In the genomic region with DNA sequence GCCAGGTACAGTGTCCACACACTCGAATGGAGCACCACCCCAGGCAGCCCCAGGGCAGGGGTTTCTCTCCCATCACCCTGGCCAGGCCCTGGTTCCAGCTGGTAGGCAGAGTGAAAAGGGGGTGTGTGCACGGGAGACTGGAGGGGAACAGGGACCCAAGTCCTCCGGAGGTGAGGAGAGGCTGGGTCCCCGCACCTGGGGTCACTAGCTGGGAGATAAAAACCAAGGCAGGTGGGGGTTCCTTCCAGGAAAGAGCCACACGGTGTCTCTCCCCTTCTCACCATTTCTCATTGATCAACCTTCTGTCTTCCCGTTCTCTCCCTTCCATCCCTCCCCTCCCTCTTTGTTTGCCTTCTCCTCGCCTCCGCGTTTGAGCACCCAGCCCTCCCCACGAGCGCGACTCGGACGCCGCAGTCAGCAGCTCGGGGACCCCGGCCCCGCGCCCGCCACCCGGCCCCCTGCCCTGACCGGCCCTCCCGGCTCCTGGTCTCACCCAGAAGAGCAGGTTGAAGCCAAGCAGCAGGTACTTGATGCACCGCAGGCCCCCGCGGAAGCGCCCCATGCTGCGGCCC, we compare ENCODE assay signal across 8 cellular contexts. TPM values are rescaled to one million over a fixed set of nuclear protein-coding genes. Genes with fewer than 3 reads are reported as not detected.
DNase-seq lines count a peak whose midpoint lies in the region; ATAC-seq and TF ChIP-seq lines count a peak whose summit lies in the region.

No MANE protein-coding gene starts in this region.

- H3K9me3 ChIP-seq in esophagus (ENCODE audit: control insufficient read depth in 2 of 2, insufficient read depth in 1 of 2, low read depth in 1 of 2, low read length in 1 of 2) = no peaks in the 10 kb centered on the region

- CTCF ChIA-PET in BJ (lab: Yijun Ruan, JAX) = interaction anchor here (1.4 to 3.8 kb wide), 4 partner anchors 11 to 19 kb away, joined by 3 to 17 read pairs (median 4); no protein-coding TSS in a partner anchor

- H3K4me1 ChIP-seq in esophagus (ENCODE audit: control insufficient read depth in 2 of 2, insufficient read depth in 2 of 2, low read length in 1 of 2) = peaks cover 0 to 4% of the 10 kb centered on the region in 2 donors

- H3K36me3 Mint-ChIP-seq in nephron progenitor cell (ENCODE audit: low read depth) = peaks cover 5% of the 10 kb centered on the region

- H3K27me3 Mint-ChIP-seq in nephron progenitor cell (ENCODE audit: low read depth, poor library complexity) = peaks cover 24% of the 10 kb centered on the region

- peak overlapping the region; percentile 83 for H3K4me3 Mint-ChIP-seq in nephron progenitor cell

- POLR2A ChIA-PET in BJ (lab: Charles Lee) = no interaction called here

- peak overlapping the region; percentile 59 for H3K4me3 ChIP-seq in BJ (ENCODE audit: low read depth, low read length)
- H3K4me3 ChIP-seq in NB4 (ENCODE audit: low read depth, low read length) = peak overlapping the region; percentile 34
- peak overlapping the region; percentile 55 to 62 for H3K4me3 ChIP-seq in esophagus (ENCODE audit: low read depth in 1 of 2, low read length in 2 of 2)

- no peak for TF ChIP-seq POLR2A in NB4 (IDR thresholded peaks at IDR 0.05; ENCODE audit: extremely low read depth, insufficient read length)

- 4 to 5% methylated on average over 23 to 28 of the region's 28 CpGs for WGBS in esophagus, 2 donors

- no peaks in the 10 kb centered on the region for H3K36me3 ChIP-seq in BJ (ENCODE audit: control insufficient read depth, insufficient read depth, low read length)
- H3K36me3 ChIP-seq in esophagus (ENCODE audit: control insufficient read depth in 2 of 2, insufficient read depth in 2 of 2, low read length in 1 of 2) = no peaks in the 10 kb centered on the region

- no peak overlapping the region for H3K27ac Mint-ChIP-seq in nephron progenitor cell

- ATAC-seq in GM21825 (IDR thresholded peaks at IDR 0.05; ENCODE audit: unreplicated experiment) (no peak), GM19328 (IDR thresholded peaks at IDR 0.05; ENCODE audit: unreplicated experiment) (no peak)

- DNase-seq in BJ (ENCODE audit: low read depth) (no peak), NB4 (ENCODE audit: low read depth) (no peak), nephron progenitor cell (no peak), COLO668 (lab: John Stamatoyannopoulos, UW; ENCODE audit: unreplicated experiment) (no peak), NCI-H774 (lab: John Stamatoyannopoulos, UW) (no peak)

- peaks cover 3% of the 10 kb centered on the region; the same call in 1 of the 2 replicates for H3K27me3 ChIP-seq in BJ (ENCODE audit: control insufficient read depth, insufficient read depth, low read length)
- H3K27me3 ChIP-seq in esophagus (ENCODE audit: control insufficient read depth in 1 of 2, insufficient read depth in 2 of 2, low read length in 2 of 2) = no peaks in the 10 kb centered on the region

- peaks cover 43% of the 10 kb centered on the region for H3K4me1 Mint-ChIP-seq in nephron progenitor cell

- TF ChIP-seq CTCF in BJ (IDR thresholded peaks at IDR 0.05; ENCODE audit: insufficient read depth, low read depth, low read length) (no peak), NB4 (IDR thresholded peaks at IDR 0.05; ENCODE audit: low read depth, low read length) (no peak), nephron progenitor cell (IDR thresholded peaks at IDR 0.05) (no peak)

- H3K27ac ChIP-seq in esophagus (ENCODE audit: low read depth in 2 of 2, low read length in 1 of 2) = peak overlapping the region; percentile 68 to 82

- H3K9me3 Mint-ChIP-seq in nephron progenitor cell = no peaks in the 10 kb centered on the region

RNA-seq across cellular contexts. Expression of a gene that starts 0.3 kb away (rescaled TPM):
- polyA plus RNA-seq in BJ (2011; rRNA removed) (3.9 and 5.4 TPM in 2 replicates), esophagus (1 to 10 TPM; 1.7 to 4.2 TPM)
- 0.82 and 2.9 TPM in 2 replicates for polyA minus RNA-seq in BJ (2011; rRNA and poly(A)+ RNA removed)

RNA-seq across cellular contexts. Expression of a gene that starts 59.3 kb away (rescaled TPM):
- polyA plus RNA-seq in BJ (2011; rRNA removed) (not detected in 2 replicates), esophagus (not detected)
- polyA minus RNA-seq in BJ (2011; rRNA and poly(A)+ RNA removed) = not detected in 2 replicates
